ENCODE assay signal across 8 cellular contexts in the genomic region with DNA sequence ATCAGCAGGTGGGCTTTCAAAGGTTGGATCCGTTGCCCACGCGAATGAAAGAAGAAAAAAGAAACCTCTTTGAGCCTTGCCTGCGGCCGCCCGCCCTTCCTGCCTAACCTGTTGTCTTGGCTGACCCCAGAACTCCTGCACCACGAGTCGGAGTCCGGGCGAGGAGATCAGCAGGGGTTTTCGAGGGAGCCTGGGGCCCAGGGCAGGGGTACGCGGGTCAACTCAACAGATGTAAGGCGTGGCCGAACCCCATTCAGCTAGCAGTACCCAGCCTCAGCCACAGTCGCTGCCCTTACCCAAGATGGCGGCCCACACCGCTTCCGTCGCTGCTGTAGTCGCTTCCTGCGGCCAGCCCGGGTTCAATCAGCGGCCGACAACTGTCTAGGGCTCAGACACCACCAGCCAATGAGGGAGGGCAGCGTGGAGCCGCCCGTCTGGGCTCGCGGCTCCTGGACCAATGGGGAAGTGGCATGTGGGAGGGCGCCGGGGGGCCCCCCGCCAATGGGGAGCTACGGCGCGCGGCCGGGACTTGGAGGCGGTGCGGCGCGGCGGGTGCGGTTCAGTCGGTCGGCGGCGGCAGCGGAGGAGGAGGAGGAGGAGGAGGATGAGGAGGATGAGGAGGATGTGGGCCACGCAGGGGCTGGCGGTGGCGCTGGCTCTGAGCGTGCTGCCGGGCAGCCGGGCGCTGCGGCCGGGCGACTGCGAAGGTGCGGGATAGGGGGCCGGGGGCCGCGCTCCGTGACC. TPM values are rescaled to one million over a fixed set of nuclear protein-coding genes. Genes with fewer than 3 reads are reported as not detected.
DNase-seq lines count a peak whose midpoint lies in the region; ATAC-seq and TF ChIP-seq lines count a peak whose summit lies in the region.

A gene (plus strand): TSS at position 562 of the 744 bp plus-strand sequence. CDS start 52 bp downstream, at position 614.

- H3K27me3 ChIP-seq in BLaER1 treated with 17β-estradiol and CSF1 and Interleukin-3, amounts not matched to agents 10 nM and 100 nM = no peaks in the 10 kb centered on the region

- no peaks in the 10 kb centered on the region for H3K9me3 ChIP-seq in BLaER1 treated with 17β-estradiol and CSF1 and Interleukin-3, amounts not matched to agents 10 nM and 100 nM (replicated peaks in 1 of 11)

- H3K4me1 ChIP-seq in BLaER1 treated with 17β-estradiol and CSF1 and Interleukin-3, amounts not matched to agents 10 nM and 100 nM = peaks cover 51 to 73% (median 58%) of the 10 kb centered on the region in 10 experiments

- intact Hi-C loops in left colon (cut with DNase I, micrococcal nuclease) = loop anchor here in 1 of 2 donors (5.0 kb wide), 1 partner anchor 768 kb away; a partner anchor contains a TSS

- no peaks in the 10 kb centered on the region for H3K27me3 Mint-ChIP-seq in activated CD4-positive, alpha-beta T cell treated with anti-CD3 and anti-CD28 coated beads, Interleukin-2, amount 10 ng/mL, durations not matched to agents 7 days and 5 days

- peaks cover 50% of the 10 kb centered on the region for H3K4me1 Mint-ChIP-seq in activated CD4-positive, alpha-beta T cell treated with anti-CD3 and anti-CD28 coated beads, Interleukin-2, amount 10 ng/mL, durations not matched to agents 7 days and 5 days

- CTCF ChIA-PET in activated CD4-positive, alpha-beta T cell treated with anti-CD3 and anti-CD28 coated beads, Interleukin-2, amount 10 ng/mL, durations not matched to agents 7 days and 5 days (lab: Charles Lee) = interaction anchor here (0.6 to 1.7 kb wide), 7 partner anchors 11 to 769 kb away, joined by 3 to 9 read pairs (median 3); a partner anchor contains a TSS

- no peak for TF ChIP-seq CTCF in coronary artery (IDR thresholded peaks at IDR 0.05)

- no peaks in the 10 kb centered on the region for H3K9me3 Mint-ChIP-seq in activated CD4-positive, alpha-beta T cell treated with anti-CD3 and anti-CD28 coated beads, Interleukin-2, amount 10 ng/mL, durations not matched to agents 7 days and 5 days

- peak within 1 kb of the TSS; percentile 92 to 99 (median 98) for H3K27ac ChIP-seq in BLaER1 treated with 17β-estradiol and CSF1 and Interleukin-3, amounts not matched to agents 10 nM and 100 nM
- peak within 1 kb of the TSS; percentile 91 to 93 for H3K27ac ChIP-seq in coronary artery

- peaks cover 36 to 41% (median 39%) of the 10 kb centered on the region in 11 experiments; a peak in 21 of 22 replicates for H4K20me1 ChIP-seq in BLaER1 treated with 17β-estradiol and CSF1 and Interleukin-3, amounts not matched to agents 10 nM and 100 nM

- peak; percentile 96 for ATAC-seq in GM19328 (IDR thresholded peaks at IDR 0.05; ENCODE audit: unreplicated experiment)
- ATAC-seq in HG03520 (IDR thresholded peaks at IDR 0.05; ENCODE audit: unreplicated experiment) = peak; percentile 94
- ATAC-seq in left colon = peak; percentile 87

- peak within 1 kb of the TSS; percentile 93 to 99 (median 98) for H3K9ac ChIP-seq in BLaER1 treated with 17β-estradiol and CSF1 and Interleukin-3, amounts not matched to agents 10 nM and 100 nM

- peak within 1 kb of the TSS; percentile 100 for H3K27ac Mint-ChIP-seq in activated CD4-positive, alpha-beta T cell treated with anti-CD3 and anti-CD28 coated beads, Interleukin-2, amount 10 ng/mL, durations not matched to agents 7 days and 5 days

- H3K4me2 ChIP-seq in BLaER1 treated with 17β-estradiol and CSF1 and Interleukin-3, amounts not matched to agents 10 nM and 100 nM = peak within 1 kb of the TSS; percentile 87 to 99 (median 94)

- peaks cover 27 to 42% (median 35%) of the 10 kb centered on the region in 11 experiments; a peak in 20 of 22 replicates for H3K36me3 ChIP-seq in BLaER1 treated with 17β-estradiol and CSF1 and Interleukin-3, amounts not matched to agents 10 nM and 100 nM

- peaks cover 46% of the 10 kb centered on the region for H3K36me3 Mint-ChIP-seq in activated CD4-positive, alpha-beta T cell treated with anti-CD3 and anti-CD28 coated beads, Interleukin-2, amount 10 ng/mL, durations not matched to agents 7 days and 5 days (ENCODE audit: low read depth)

- POLR2A ChIA-PET in activated CD4-positive, alpha-beta T cell treated with anti-CD3 and anti-CD28 coated beads, Interleukin-2, amount 10 ng/mL, durations not matched to agents 7 days and 5 days (lab: Charles Lee) = interaction anchor here (0.7 to 0.8 kb wide), 2 partner anchors 110 to 816 kb away, joined by 3 read pairs; a partner anchor contains a TSS

- peak within 1 kb of the TSS; percentile 75 to 98 (median 88) for H3K4me3 ChIP-seq in BLaER1 treated with 17β-estradiol and CSF1 and Interleukin-3, amounts not matched to agents 10 nM and 100 nM
- peak within 1 kb of the TSS; percentile 87 for H3K4me3 ChIP-seq in coronary artery

- peak within 1 kb of the TSS; percentile 100 for H3K4me3 Mint-ChIP-seq in activated CD4-positive, alpha-beta T cell treated with anti-CD3 and anti-CD28 coated beads, Interleukin-2, amount 10 ng/mL, durations not matched to agents 7 days and 5 days

- DNase-seq in NCI-H69 (lab: John Stamatoyannopoulos, UW) = peak; percentile 96
- peak; percentile 98 for DNase-seq in activated CD4-positive, alpha-beta T cell treated with anti-CD3 and anti-CD28 coated beads, Interleukin-2, amount 10 ng/mL, durations not matched to agents 7 days and 5 days
- peak; percentile 99 for DNase-seq in coronary artery (ENCODE audit: low spot score)
- DNase-seq in left colon = peak; percentile 97 to 99
- DNase-seq in stimulated activated CD4-positive, alpha-beta T cell treated with anti-CD3 and anti-CD28 coated beads, Interleukin-1b, Interleukin-23, amount 100 ng/mL, for 48 hours = peak; percentile 99

RNA-seq across cellular contexts. Expression of the gene that starts here (rescaled TPM):
- total RNA-seq in activated CD4-positive, alpha-beta T cell treated with anti-CD3 and anti-CD28 coated beads, Interleukin-2, amount 10 ng/mL, durations not matched to agents 7 days and 5 days = 100 to 1,000 TPM; 107 to 131 TPM
- 10 to 100 TPM; 62.7 to 83.4 TPM for total RNA-seq in left colon

Comparison
In these comparisons a context has a peak if more than half of its experiments do, and no peak if none do; other contexts are left out.
1. Peak in every context shown above with its lines: DNase-seq, ATAC-seq, H3K4me3 ChIP-seq and H3K27ac ChIP-seq.